In genomic region chr9:62804314-62804713, GRCh38 we compare ENCODE assay signal across 8 cellular contexts.
DNase-seq lines count a peak whose midpoint lies in the region; ATAC-seq and TF ChIP-seq lines count a peak whose summit lies in the region.
"Not testable (repeated sequence)": the region's sequence is repeated elsewhere in the genome, so short reads cannot be mapped to it uniquely, and the experiment has no call there.

No MANE protein-coding gene starts in this region.

- H3K4me1 Mint-ChIP-seq in activated CD4-positive, alpha-beta T cell treated with anti-CD3 and anti-CD28 coated beads, Interleukin-2, amount 10 ng/mL, durations not matched to agents 24 days and 14 days, result peaks cover 25% of the 10 kb centered on the region
- not testable (repeated sequence) for H3K4me1 Mint-ChIP-seq in MCF 10A (ENCODE audit: insufficient read depth, unreplicated experiment)
- peaks cover 21% of the 10 kb centered on the region for H3K4me1 Mint-ChIP-seq in neural crest cell

- H3K4me3 ChIP-seq in AG04450 (ENCODE audit: low read depth, low read length); esophagus muscularis mucosa: not testable (repeated sequence)

- not testable (repeated sequence) for H3K36me3 ChIP-seq in esophagus muscularis mucosa

- peaks cover 18% of the 10 kb centered on the region for H3K9me3 ChIP-seq in AG04450 (ENCODE audit: control insufficient read depth, insufficient read depth, low read length)
- H3K9me3 ChIP-seq in esophagus muscularis mucosa, result not testable (repeated sequence)

- H3K9me3 Mint-ChIP-seq in activated CD4-positive, alpha-beta T cell treated with anti-CD3 and anti-CD28 coated beads, Interleukin-2, amount 10 ng/mL, durations not matched to agents 24 days and 14 days; MCF 10A (ENCODE audit: unreplicated experiment); neural crest cell: not testable (repeated sequence)

- not testable (repeated sequence) for H3K36me3 Mint-ChIP-seq in activated CD4-positive, alpha-beta T cell treated with anti-CD3 and anti-CD28 coated beads, Interleukin-2, amount 10 ng/mL, durations not matched to agents 24 days and 14 days (ENCODE audit: low read depth); MCF 10A (ENCODE audit: insufficient read depth, unreplicated experiment)
- peaks cover 21% of the 10 kb centered on the region for H3K36me3 Mint-ChIP-seq in neural crest cell (ENCODE audit: low read depth)

- peaks cover 17 to 33% (median 33%) of the 10 kb centered on the region in 4 donors for H3K4me1 ChIP-seq in esophagus muscularis mucosa

- H3K27ac Mint-ChIP-seq in activated CD4-positive, alpha-beta T cell treated with anti-CD3 and anti-CD28 coated beads, Interleukin-2, amount 10 ng/mL, durations not matched to agents 24 days and 14 days; MCF 10A (ENCODE audit: low read depth, unreplicated experiment); neural crest cell (ENCODE audit: unreplicated experiment): not testable (repeated sequence)

- not testable (repeated sequence) for H3K27me3 ChIP-seq in AG04450 (ENCODE audit: control insufficient read depth, insufficient read depth, low read length)
- peaks cover 0 to 76% (median 30%) of the 10 kb centered on the region in 4 donors for H3K27me3 ChIP-seq in esophagus muscularis mucosa

- not testable (repeated sequence) for DNase-seq in AG04450 (ENCODE audit: low read depth, low spot score); neural crest cell (ENCODE audit: low read depth, low spot score)
- DNase-seq in H4 (ENCODE audit: low spot score) (peak; percentile 5), NAMALWA (ENCODE audit: low spot score) (peak; percentile 24), MCF 10A (ENCODE audit: unreplicated experiment) (peak; percentile 0), esophagus muscularis mucosa (ENCODE audit: extremely low spot score) (peak; percentile 89), left lobe of liver (ENCODE audit: low spot score) (peak; percentile 43)
- peak; percentile 63 for DNase-seq in activated CD4-positive, alpha-beta T cell treated with anti-CD3 and anti-CD28 coated beads, Interleukin-2, amount 10 ng/mL, durations not matched to agents 24 days and 14 days

- H3K4me3 Mint-ChIP-seq in activated CD4-positive, alpha-beta T cell treated with anti-CD3 and anti-CD28 coated beads, Interleukin-2, amount 10 ng/mL, durations not matched to agents 24 days and 14 days; MCF 10A (ENCODE audit: unreplicated experiment): not testable (repeated sequence)
- H3K4me3 Mint-ChIP-seq in neural crest cell, result peak overlapping the region; percentile 53

- ATAC-seq in left lobe of liver, result not testable (repeated sequence)

- not testable (repeated sequence) for TF ChIP-seq EP300 in esophagus muscularis mucosa (IDR thresholded peaks at IDR 0.05)

- CTCF ChIA-PET in AG04450 (lab: Charles Lee), result interaction anchor here (0.6 kb wide), 1 partner anchor 1013 kb away, joined by 5 read pairs; no protein-coding TSS in a partner anchor
- CTCF ChIA-PET in MCF 10A (lab: Yijun Ruan, JAX), result interaction anchor here (0.8 kb wide), 1 partner anchor 1013 kb away, joined by 3 read pairs; no protein-coding TSS in a partner anchor

- peak overlapping the region; percentile 21 for H3K27ac ChIP-seq in AG04450 (ENCODE audit: low read depth, low read length)
- H3K27ac ChIP-seq in esophagus muscularis mucosa (replicated peaks in 1 of 4), result not testable (repeated sequence)

- POLR2A ChIA-PET in AG04450 (lab: Yijun Ruan, JAX); MCF 10A (lab: Yijun Ruan, JAX): not testable (repeated sequence)

- intact Hi-C loops in activated CD4-positive, alpha-beta T cell treated with anti-CD3 and anti-CD28 coated beads, Interleukin-2, amount 10 ng/mL, durations not matched to agents 24 days and 14 days (cut with micrococcal nuclease); MCF 10A (cut with micrococcal nuclease); esophagus muscularis mucosa (cut with DNase I): not testable (repeated sequence)

- WGBS in esophagus muscularis mucosa, result 41% methylated on average over 1 of the region's 1 CpG

- TF ChIP-seq POLR2A in esophagus muscularis mucosa (IDR thresholded peaks at IDR 0.05; ENCODE audit: low read depth), result not testable (repeated sequence)

- TF ChIP-seq CTCF in AG04450 (IDR thresholded peaks at IDR 0.05; ENCODE audit: low read depth, low read length); MCF 10A (IDR thresholded peaks at IDR 0.05; ENCODE audit: unreplicated experiment); esophagus muscularis mucosa (IDR thresholded peaks at IDR 0.05); neural crest cell (conservative IDR thresholded peaks at IDR 0.05): not testable (repeated sequence)

- peaks cover 55% of the 10 kb centered on the region for H3K27me3 Mint-ChIP-seq in activated CD4-positive, alpha-beta T cell treated with anti-CD3 and anti-CD28 coated beads, Interleukin-2, amount 10 ng/mL, durations not matched to agents 24 days and 14 days
- peaks cover 47% of the 10 kb centered on the region for H3K27me3 Mint-ChIP-seq in MCF 10A (ENCODE audit: insufficient read depth, unreplicated experiment)
- peaks cover 81% of the 10 kb centered on the region for H3K27me3 Mint-ChIP-seq in neural crest cell (ENCODE audit: low read depth)

- BruUV-seq in MCF 10A (replicated peaks; lab: Mats Ljungman, UMichigan), result not testable (repeated sequence)
